ENCODE assay signal across 8 cellular contexts in genomic region chr2:233556756-233557736, GRCh38. TPM values are rescaled to one million over a fixed set of nuclear protein-coding genes. Genes with fewer than 3 reads are reported as not detected.
DNase-seq lines count a peak whose midpoint lies in the region; ATAC-seq, FAIRE-seq and TF ChIP-seq lines count a peak whose summit lies in the region.
"Had no signal": no experiment of that assay in that cellular context is flagged by ENCODE, and none has a peak within 500 bp of the region (broad histone marks: within the 10 kb centered on the region; RNA-seq: fewer than 3 reads in every experiment).

No MANE protein-coding gene starts in this region.

- H4K8ac ChIP-seq in H1 (ENCODE audit: extremely low read depth, insufficient read depth, low read length) = no peak overlapping the region

- H2AK5ac ChIP-seq in H1 (ENCODE audit: low read depth, low read length) = no peak overlapping the region

- H3K27me3 ChIP-seq in H1 (replicated peaks in 1 of 4; ENCODE audit: control insufficient read depth in 3 of 4, extremely low read depth in 1 of 4, insufficient read depth in 3 of 4, low read length in 3 of 4) (no peaks in the 10 kb centered on the region), smooth muscle cell (ENCODE audit: low read depth) (no peaks in the 10 kb centered on the region)
- H3K27me3 ChIP-seq: heart right ventricle had no signal

- FAIRE-seq in GM19239 (lab: Jason Lieb, UNC) (peak; percentile 80), H1 (lab: Jason Lieb, UNC) (no peak)

- no peak overlapping the region for H2BK5ac ChIP-seq in H1 (ENCODE audit: low read depth, low read length)

- no peak overlapping the region for H3K23ac ChIP-seq in H1 (ENCODE audit: insufficient read length)

- H4K5ac ChIP-seq in H1 (ENCODE audit: insufficient read length, low read depth, low read length) = no peak overlapping the region

- no peak overlapping the region for H3K27ac ChIP-seq in H1 (ENCODE audit: low read depth, low read length)
- H3K27ac ChIP-seq in smooth muscle cell (ENCODE audit: low read depth) = peak overlapping the region; percentile 74
- H3K27ac ChIP-seq: heart right ventricle had no signal

- POLR2A ChIA-PET in H1 (lab: Charles Lee; ENCODE audit: partially characterized antibody) = interaction anchor here (1.5 kb wide), 1 partner anchor 9 kb away, joined by 3 read pairs; no protein-coding TSS in a partner anchor

- H3K18ac ChIP-seq in H1 (ENCODE audit: extremely low read depth, low read length) = no peak overlapping the region

- H3K4me2 ChIP-seq in H1 (ENCODE audit: insufficient read depth in 1 of 2, low read depth in 2 of 2, low read length in 2 of 2) = no peak overlapping the region
- peak overlapping the region; percentile 75 for H3K4me2 ChIP-seq in smooth muscle cell

- H3F3A ChIP-seq in smooth muscle cell (ENCODE audit: low read depth) = no peaks in the 10 kb centered on the region

- no peak for TF ChIP-seq RAD21 in H1 (IDR thresholded peaks at IDR 0.05 in 1 of 2, conservative IDR thresholded peaks at IDR 0.05 in 1 of 2; ENCODE audit: low read depth in 2 of 2, low read length in 2 of 2)

- H3K79me2 ChIP-seq in H1 (ENCODE audit: control insufficient read depth in 1 of 2, insufficient read depth in 2 of 2, low read length in 2 of 2) (no peaks in the 10 kb centered on the region), smooth muscle cell (ENCODE audit: low read depth) (no peaks in the 10 kb centered on the region)

- DNase-seq in GM19239 (ENCODE audit: insufficient read length, low spot score) = no peak
- peak; percentile 17 for DNase-seq in OCI-M1 (lab: John Stamatoyannopoulos, UW)
- DNase-seq in H1 (ENCODE audit: low read depth in 1 of 2, low spot score in 2 of 2) = no peak
- no peak for DNase-seq in smooth muscle cell (lab: John Stamatoyannopoulos, UW; ENCODE audit: unreplicated experiment)
- no peak for DNase-seq in NCI-H526 treated with DMSO at 0.1 percent for 48 hours (lab: John Stamatoyannopoulos, UW)
- DNase-seq in NCI-H1417 treated with DMSO at 0.1 percent for 48 hours (lab: John Stamatoyannopoulos, UW) = no peak
- DNase-seq: heart right ventricle had no signal

- H3K9ac ChIP-seq in H1 (replicated peaks in 1 of 4; ENCODE audit: extremely low read depth in 1 of 4, low read depth in 3 of 4, low read length in 3 of 4) (no peak overlapping the region), smooth muscle cell (ENCODE audit: low read depth) (no peak overlapping the region)

- no peak for TF ChIP-seq EP300 in H1 (IDR thresholded peaks at IDR 0.05; ENCODE audit: borderline replicate concordance in 1 of 2, low read depth in 2 of 2, low read length in 2 of 2)

- no peak overlapping the region for H3K56ac ChIP-seq in H1 (replicated peaks; ENCODE audit: insufficient read length, low read depth, low read length)

- H2BK15ac ChIP-seq in H1 (ENCODE audit: low read length) = no peak overlapping the region

- H2BK12ac ChIP-seq in H1 (ENCODE audit: low read depth, low read length) = no peak overlapping the region

- H2AFZ ChIP-seq in H1 (ENCODE audit: low read length) = no peak overlapping the region
- peak overlapping the region; percentile 4 for H2AFZ ChIP-seq in smooth muscle cell (ENCODE audit: low read depth)

- no peak overlapping the region for H2BK20ac ChIP-seq in H1 (ENCODE audit: low read length)

- 0 out of 7 replicates have a peak, but pooled peaks cover 0 to 3% (median 0%) of the 10 kb centered on the region in 4 experiments for H3K4me1 ChIP-seq in H1 (replicated peaks in 1 of 4; ENCODE audit: control insufficient read depth in 3 of 4, insufficient read depth in 4 of 4, low read length in 3 of 4)
- H3K4me1 ChIP-seq in smooth muscle cell (ENCODE audit: low read depth) = peaks cover 7% of the 10 kb centered on the region

- no peak overlapping the region for H3K14ac ChIP-seq in H1 (ENCODE audit: insufficient read length)

- H3K36me3 ChIP-seq in H1 (ENCODE audit: control insufficient read depth in 2 of 4, insufficient read depth in 4 of 4, low read length in 3 of 4) (no peaks in the 10 kb centered on the region), smooth muscle cell (ENCODE audit: low read depth) (peaks cover 5% of the 10 kb centered on the region)

- H3K9me3 ChIP-seq in H1 (ENCODE audit: insufficient read depth in 2 of 2, low read depth in 1 of 2, low read length in 1 of 2) (no peaks in the 10 kb centered on the region), smooth muscle cell (replicated peaks; ENCODE audit: low read depth) (no peaks in the 10 kb centered on the region)
- H3K9me3 ChIP-seq: heart right ventricle had no signal

- no peak overlapping the region for H3K4me3 ChIP-seq in H1 (ENCODE audit: extremely low read depth in 1 of 4, insufficient read depth in 2 of 4, low read depth in 3 of 4, low read length in 4 of 4)
- H3K4me3 ChIP-seq in smooth muscle cell = no peak overlapping the region
- H3K4me3 ChIP-seq: heart right ventricle had no signal

- H2BK120ac ChIP-seq in H1 (replicated peaks; ENCODE audit: low read depth, low read length) = no peak overlapping the region

- TF ChIP-seq CTCF in H1 (IDR thresholded peaks at IDR 0.05; ENCODE audit: control extremely low read depth in 1 of 3, insufficient read depth in 1 of 3, low read depth in 1 of 3, low read length in 3 of 3) = no peak
- no peak for TF ChIP-seq CTCF in smooth muscle cell (IDR thresholded peaks at IDR 0.05; ENCODE audit: borderline replicate concordance, insufficient read depth, poor library complexity, severe bottlenecking)

- no peak for TF ChIP-seq POLR2A in H1 (IDR thresholded peaks at IDR 0.05; ENCODE audit: control extremely low read depth in 1 of 2, low read depth in 2 of 2, low read length in 2 of 2)

- no peak for ATAC-seq in GM21529 (IDR thresholded peaks at IDR 0.05; ENCODE audit: unreplicated experiment)
- ATAC-seq: heart right ventricle had no signal

- no peak overlapping the region for H4K91ac ChIP-seq in H1 (replicated peaks; ENCODE audit: insufficient read length, low read length)

- CTCF ChIA-PET in H1 (lab: Charles Lee; ENCODE audit: partially characterized antibody) = no interaction called here

- no peaks in the 10 kb centered on the region for H3K23me2 ChIP-seq in H1 (ENCODE audit: low read depth, low read length)

- H3K4ac ChIP-seq in H1 (replicated peaks; ENCODE audit: insufficient read length, low read depth, low read length) = no peak overlapping the region

- no peaks in the 10 kb centered on the region for H3K79me1 ChIP-seq in H1 (ENCODE audit: low read depth, low read length)

- H4K20me1 ChIP-seq in H1 (replicated peaks in 1 of 2; ENCODE audit: control insufficient read depth in 1 of 2, insufficient read depth in 2 of 2, low read length in 2 of 2) (peaks cover 0 to 1% of the 10 kb centered on the region in 2 experiments), smooth muscle cell (ENCODE audit: low read depth) (no peaks in the 10 kb centered on the region)

- 89% methylated on average over 9 of the region's 9 CpGs; no CpG with 5 or more reads in 1 of the 2 experiments for WGBS in H1 (ENCODE audit: extremely low coverage in 1 of 2, insufficient coverage in 1 of 2, insufficient read length in 1 of 2, insufficient replicate concordance in 2 of 2, low coverage in 1 of 2, low lambda C conversion rate in 2 of 2, missing lambda C conversion rate in 1 of 2), 2 experiments
- WGBS in smooth muscle cell (ENCODE audit: low lambda C conversion rate) = 76% methylated on average over 9 of the region's 9 CpGs

TF ChIP-seq in H1, 55 proteins besides CTCF, POLR2A, EP300 and RAD21:
- TF ChIP-seq TAF7 (optimal IDR thresholded peaks at IDR 0.05; ENCODE audit: borderline replicate concordance, low read depth, low read length) (no peak), CREB1 (IDR thresholded peaks at IDR 0.05) (no peak), GTF2F1 (IDR thresholded peaks at IDR 0.05; ENCODE audit: borderline replicate concordance, low read depth, low read length) (no peak), E2F6 (IDR thresholded peaks at IDR 0.05) (no peak), ZNF274 (IDR thresholded peaks at IDR 0.05; ENCODE audit: borderline replicate concordance, extremely low read depth, low read length) (no peak), MAFK (IDR thresholded peaks at IDR 0.05; ENCODE audit: low read depth, low read length) (peak; percentile 62; the same call in 1 of the 2 replicates), TBP (IDR thresholded peaks at IDR 0.05; ENCODE audit: low read depth, low read length) (no peak)

RNA-seq across cellular contexts. Expression of gene USP40, which starts 9.5 kb away (rescaled TPM):
- 12.0 and 12.9 TPM in 2 replicates for total RNA-seq in H1 (2021; fragmentation: NEBNext Ultra II Directional; extraction: Animal tissue kit (Norgen Biotek cat#: 25700))
- polyA plus RNA-seq in H1 (2011; rRNA removed) = 15.7 and 17.4 TPM in 2 replicates
- 13.0 TPM for polyA plus RNA-seq in H1 (2011; cell fraction: cytosol; rRNA removed)
- polyA plus RNA-seq in H1 (2011; cell fraction: nucleus; rRNA removed) = 37.2 TPM
- 7.4 to 9.8 TPM (median 8.0 TPM) in 4 replicates for polyA plus RNA-seq in H1 (2012, experiment 1 of 2)
- 2.0 TPM for polyA plus RNA-seq in H1 (2012, experiment 2 of 2)
- 10.4 TPM for polyA plus RNA-seq in H1 (2013, experiment 1 of 2)
- 10.8 TPM for polyA plus RNA-seq in H1 (2013, experiment 2 of 2)
- polyA minus RNA-seq in H1 (2011; rRNA and poly(A)+ RNA removed) = 18.7 and 23.0 TPM in 2 replicates
- polyA minus RNA-seq in H1 (2011; cell fraction: cytosol; rRNA and poly(A)+ RNA removed) = 6.2 TPM
- 19.0 TPM for polyA minus RNA-seq in H1 (2011; cell fraction: nucleus; rRNA and poly(A)+ RNA removed)
- total RNA-seq in smooth muscle cell = 18.0 and 23.6 TPM in 2 replicates
- 9.4 and 16.4 TPM in 2 replicates for polyA plus RNA-seq in smooth muscle cell
